ENCODE assay signal across 18 cellular contexts in the genomic region with DNA sequence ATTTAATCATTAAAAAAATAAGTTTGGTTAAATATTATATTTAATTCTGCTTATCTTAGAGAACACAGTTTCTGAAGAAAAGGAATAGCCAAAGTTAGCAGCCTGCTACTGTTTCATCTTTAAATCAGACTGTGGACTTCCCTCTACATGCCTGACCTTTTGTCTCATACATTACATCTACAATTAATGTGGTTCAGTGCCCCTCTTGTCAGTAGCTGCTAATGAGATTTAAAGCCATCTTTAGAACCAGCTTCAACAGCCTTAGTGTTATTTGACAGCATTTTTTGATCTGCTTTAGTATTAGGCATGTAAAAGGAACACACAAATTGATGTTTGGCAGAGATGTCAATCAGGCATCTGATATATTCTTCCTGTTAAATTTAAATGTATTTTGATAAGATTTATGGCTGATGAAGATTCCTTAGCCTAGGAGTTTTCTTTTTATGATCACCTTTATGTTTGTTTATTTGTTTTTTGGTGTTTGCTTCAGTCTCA.
DNase-seq lines count a peak whose midpoint lies in the region; ATAC-seq and TF ChIP-seq lines count a peak whose summit lies in the region.
"Had no signal": no experiment of that assay in that cellular context is flagged by ENCODE, and none has a peak within 500 bp of the region (broad histone marks: within the 10 kb centered on the region; RNA-seq: fewer than 3 reads in every experiment).

No MANE protein-coding gene starts in this region.

- H3K79me2 ChIP-seq in neural progenitor cell (ENCODE audit: low read depth) = no peaks in the 10 kb centered on the region

- H3K4me3 Mint-ChIP-seq in neural progenitor cell = no peak overlapping the region
- H3K4me3 Mint-ChIP-seq: CD14-positive monocyte; CD4-positive, alpha-beta memory T cell had no signal

- H3K4me2 ChIP-seq in neural progenitor cell = peak overlapping the region; percentile 28
- H3K4me2 ChIP-seq: A549 had no signal

- in situ Hi-C loops in G401 (cut with HindIII; ENCODE audit: low sequenced_read_pairs) = no loop called here

- H3K4me1 ChIP-seq in neural progenitor cell = peaks cover 17% of the 10 kb centered on the region
- H3K4me1 ChIP-seq: A549, HAP-1 had no signal

- H3K36me3 Mint-ChIP-seq in neural progenitor cell = no peaks in the 10 kb centered on the region
- H3K36me3 Mint-ChIP-seq: CD14-positive monocyte; CD4-positive, alpha-beta memory T cell had no signal

- TF ChIP-seq CTCF in neural progenitor cell (IDR thresholded peaks at IDR 0.05) = no peak

- H3K9me3 ChIP-seq in neural progenitor cell (ENCODE audit: low read depth) = no peaks in the 10 kb centered on the region
- H3K9me3 ChIP-seq: A549, HAP-1 had no signal

- ATAC-seq in GM18498 (IDR thresholded peaks at IDR 0.05; ENCODE audit: unreplicated experiment) = no peak
- ATAC-seq: A549, K562 had no signal

- no peak overlapping the region for H2AFZ ChIP-seq in neural progenitor cell (replicated peaks)

- H3K9ac ChIP-seq in neural progenitor cell = no peak overlapping the region

- no peaks in the 10 kb centered on the region for H3K9me3 Mint-ChIP-seq in neural progenitor cell
- H3K9me3 Mint-ChIP-seq: CD14-positive monocyte had no signal

- peak; percentile 19 for DNase-seq in NCI-H2171 treated with DMSO at 0.1 percent for 48 hours (lab: John Stamatoyannopoulos, UW)
- DNase-seq in NCI-H2171 (lab: John Stamatoyannopoulos, UW) = no peak
- DNase-seq in NCI-H82 treated with DMSO at 0.1 percent for 48 hours (lab: John Stamatoyannopoulos, UW; ENCODE audit: unreplicated experiment) = peak; percentile 65
- DNase-seq in neural progenitor cell (ENCODE audit: low spot score) = peak; percentile 78
- no peak for DNase-seq in G401 (ENCODE audit: low spot score)
- no peak for DNase-seq in nucleus accumbens (lab: John Stamatoyannopoulos, UW)
- DNase-seq: AML-193; CD4-positive, alpha-beta memory T cell; DMS153; GF-D8; IMR-90 had no signal

- H3K27me3 Mint-ChIP-seq in neural progenitor cell (ENCODE audit: insufficient read depth, low read depth) = no peaks in the 10 kb centered on the region
- H3K27me3 Mint-ChIP-seq: CD4-positive, alpha-beta memory T cell had no signal

- peaks cover 11% of the 10 kb centered on the region for H3K4me1 Mint-ChIP-seq in neural progenitor cell
- H3K4me1 Mint-ChIP-seq: CD14-positive monocyte; CD4-positive, alpha-beta memory T cell had no signal

- H3F3A ChIP-seq in neural progenitor cell (ENCODE audit: low read depth) = no peaks in the 10 kb centered on the region

- no peak overlapping the region for H3K27ac ChIP-seq in neural progenitor cell
- H3K27ac ChIP-seq: 22Rv1, A549, HL-60 had no signal

- H3K4me3 ChIP-seq in neural progenitor cell = no peak overlapping the region
- H3K4me3 ChIP-seq: A549, HAP-1, K562 had no signal

- no peaks in the 10 kb centered on the region for H4K20me1 ChIP-seq in neural progenitor cell (ENCODE audit: low read depth)

- H3K36me3 ChIP-seq in neural progenitor cell = no peaks in the 10 kb centered on the region
- H3K36me3 ChIP-seq: HAP-1 had no signal

- no peak overlapping the region for H3K27ac Mint-ChIP-seq in neural progenitor cell
- H3K27ac Mint-ChIP-seq: CD14-positive monocyte; CD4-positive, alpha-beta memory T cell had no signal

- no peaks in the 10 kb centered on the region for H3K27me3 ChIP-seq in neural progenitor cell

Comparison
In these comparisons a context has a peak if more than half of its experiments do, and no peak if none do; other contexts are left out.
1. DNase-seq: peak in NCI-H2171 treated with DMSO at 0.1 percent for 48 hours (single experiment), NCI-H82 treated with DMSO at 0.1 percent for 48 hours (single experiment) and neural progenitor cell (single experiment); none in NCI-H2171 (single experiment), G401 (single experiment) and nucleus accumbens (0 of 56).